ENCODE assay signal across 24 cellular contexts in the genomic region with DNA sequence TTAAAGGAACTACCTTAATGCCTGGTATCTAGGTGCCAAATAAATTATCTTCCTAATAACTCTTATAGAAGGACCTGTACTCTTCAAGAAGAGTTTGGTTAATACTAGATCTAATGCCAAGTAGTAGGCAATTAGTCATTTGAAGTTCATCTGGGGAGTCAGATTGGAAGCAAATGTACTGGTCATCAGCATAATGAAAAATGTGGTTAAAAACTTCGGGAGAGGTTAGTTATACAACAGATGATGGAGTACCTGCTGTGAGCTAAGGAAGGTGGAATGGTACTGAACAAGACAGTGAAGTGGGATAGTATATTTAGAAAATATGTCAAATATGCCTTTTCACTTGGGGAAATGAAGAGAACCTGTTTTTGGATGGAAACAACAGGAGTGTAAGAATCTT. TPM values are rescaled to one million over a fixed set of nuclear protein-coding genes. Genes with fewer than 3 reads are reported as not detected.
DNase-seq lines count a peak whose midpoint lies in the region; ATAC-seq and TF ChIP-seq lines count a peak whose summit lies in the region.
"Had no signal": no experiment of that assay in that cellular context is flagged by ENCODE, and none has a peak within 500 bp of the region (broad histone marks: within the 10 kb centered on the region; RNA-seq: fewer than 3 reads in every experiment).

No MANE protein-coding gene starts in this region.

- H3K4me3 ChIP-seq in left ventricle myocardium inferior (no peak overlapping the region), right atrium auricular region (no peak overlapping the region)
- H3K4me3 ChIP-seq in naive thymus-derived CD4-positive, alpha-beta T cell (ENCODE audit: low read length): no peak overlapping the region
- H3K4me3 ChIP-seq: breast epithelium, colonic mucosa, mucosa of descending colon, neural progenitor cell, SJCRH30, skin epidermis, suprapubic skin, uterus had no signal

- H3K4me1 Mint-ChIP-seq in activated naive CD8-positive, alpha-beta T cell treated with anti-CD3 and anti-CD28 coated beads, Interleukin-2, amount 50 U/mL, for 24 hours: peaks cover 5% of the 10 kb centered on the region
- peaks cover 0 to 39% (median 14%) of the 10 kb centered on the region in 7 donors for H3K4me1 Mint-ChIP-seq in naive thymus-derived CD4-positive, alpha-beta T cell
- H3K4me1 Mint-ChIP-seq: neural progenitor cell had no signal

- POLR2A ChIA-PET in naive thymus-derived CD4-positive, alpha-beta T cell (lab: Charles Lee): interaction anchor here (0.6 kb wide), 2 partner anchors 70 to 526 kb away, joined by 3 read pairs; no protein-coding TSS in a partner anchor

- DNase-seq in left ventricle myocardium inferior: no peak
- no peak for DNase-seq in right atrium auricular region (ENCODE audit: low spot score)
- no peak for DNase-seq in activated naive CD8-positive, alpha-beta T cell treated with anti-CD3 and anti-CD28 coated beads, Interleukin-2, amount 50 U/mL, for 24 hours
- DNase-seq in naive thymus-derived CD4-positive, alpha-beta T cell: no peak
- DNase-seq in MV-4-11 (lab: John Stamatoyannopoulos, UW): no peak
- no peak for DNase-seq in iPS-NIHi7 (ENCODE audit: extremely low spot score)
- no peak for DNase-seq in NCI-H2227 treated with DMSO at 0.1 percent for 48 hours (lab: John Stamatoyannopoulos, UW)
- DNase-seq: C1 segment of cervical spinal cord; colonic mucosa; effector memory CD4-positive, alpha-beta T cell; Kasumi-1; mucosa of descending colon; NCI-H187; NCI-H2171 treated with DMSO at 0.1 percent for 48 hours; NCI-H526; SJCRH30; uterus had no signal

- peak overlapping the region; percentile 6 for H3K27ac Mint-ChIP-seq in activated naive CD8-positive, alpha-beta T cell treated with anti-CD3 and anti-CD28 coated beads, Interleukin-2, amount 50 U/mL, for 24 hours
- peak overlapping the region in 8 of 9 donors; percentile 1 to 76 (median 8) for H3K27ac Mint-ChIP-seq in naive thymus-derived CD4-positive, alpha-beta T cell
- H3K27ac Mint-ChIP-seq: neural progenitor cell; progenitor cell of endocrine pancreas; T-helper 1 cell treated with Interleukin-12 subunit alpha and Interleukin-12 subunit beta and Interleukin-4 antibody, amounts not matched to agents 30 μg/mL and 1 μg/mL, for 36 hours had no signal

- no peaks in the 10 kb centered on the region for H3K27me3 ChIP-seq in left ventricle myocardium inferior (ENCODE audit: low read depth)
- no peaks in the 10 kb centered on the region for H3K27me3 ChIP-seq in right atrium auricular region
- no peaks in the 10 kb centered on the region for H3K27me3 ChIP-seq in naive thymus-derived CD4-positive, alpha-beta T cell (ENCODE audit: control insufficient read depth in 2 of 2, insufficient read depth in 2 of 2, low read length in 2 of 2)
- H3K27me3 ChIP-seq: breast epithelium, colonic mucosa, neural progenitor cell, SJCRH30, suprapubic skin, uterus had no signal

- peak overlapping the region; percentile 70 for H3K27ac ChIP-seq in left ventricle myocardium inferior (replicated peaks)
- no peak overlapping the region for H3K27ac ChIP-seq in right atrium auricular region
- H3K27ac ChIP-seq in naive thymus-derived CD4-positive, alpha-beta T cell (ENCODE audit: low read depth, low read length): no peak overlapping the region
- H3K27ac ChIP-seq: breast epithelium, colonic mucosa, HL-60, neural progenitor cell, SJCRH30, skin epidermis, suprapubic skin, uterus had no signal

- H3K9me3 Mint-ChIP-seq in activated naive CD8-positive, alpha-beta T cell treated with anti-CD3 and anti-CD28 coated beads, Interleukin-2, amount 50 U/mL, for 24 hours: no peaks in the 10 kb centered on the region
- H3K9me3 Mint-ChIP-seq in naive thymus-derived CD4-positive, alpha-beta T cell: no peaks in the 10 kb centered on the region
- H3K9me3 Mint-ChIP-seq: neural progenitor cell; T-helper 1 cell treated with Interleukin-12 subunit alpha and Interleukin-12 subunit beta and Interleukin-4 antibody, amounts not matched to agents 30 μg/mL and 1 μg/mL, for 36 hours had no signal

- no peaks in the 10 kb centered on the region for H3K27me3 Mint-ChIP-seq in activated naive CD8-positive, alpha-beta T cell treated with anti-CD3 and anti-CD28 coated beads, Interleukin-2, amount 50 U/mL, for 24 hours
- H3K27me3 Mint-ChIP-seq in naive thymus-derived CD4-positive, alpha-beta T cell: no peaks in the 10 kb centered on the region
- H3K27me3 Mint-ChIP-seq: progenitor cell of endocrine pancreas had no signal

- no peak overlapping the region for H3K4me3 Mint-ChIP-seq in activated naive CD8-positive, alpha-beta T cell treated with anti-CD3 and anti-CD28 coated beads, Interleukin-2, amount 50 U/mL, for 24 hours
- H3K4me3 Mint-ChIP-seq in naive thymus-derived CD4-positive, alpha-beta T cell: no peak overlapping the region
- H3K4me3 Mint-ChIP-seq: neural progenitor cell; T-helper 1 cell treated with Interleukin-12 subunit alpha and Interleukin-12 subunit beta and Interleukin-4 antibody, amounts not matched to agents 30 μg/mL and 1 μg/mL, for 36 hours had no signal

- CTCF ChIA-PET in naive thymus-derived CD4-positive, alpha-beta T cell (lab: Charles Lee): no interaction called here

- peaks cover 68% of the 10 kb centered on the region for H3K36me3 ChIP-seq in left ventricle myocardium inferior
- H3K36me3 ChIP-seq in right atrium auricular region: peaks cover 66% of the 10 kb centered on the region
- H3K36me3 ChIP-seq in naive thymus-derived CD4-positive, alpha-beta T cell (ENCODE audit: control insufficient read depth in 2 of 3, insufficient read depth in 3 of 3, low read length in 3 of 3): peaks cover 0 to 57% (median 15%) of the 10 kb centered on the region in 3 experiments
- H3K36me3 ChIP-seq: uterus had no signal

- peaks cover 76% of the 10 kb centered on the region for H3K4me1 ChIP-seq in left ventricle myocardium inferior
- peaks cover 0 to 41% of the 10 kb centered on the region in 2 donors for H3K4me1 ChIP-seq in right atrium auricular region
- no peaks in the 10 kb centered on the region for H3K4me1 ChIP-seq in naive thymus-derived CD4-positive, alpha-beta T cell (ENCODE audit: control insufficient read depth in 2 of 2, insufficient read depth in 2 of 2, low read length in 2 of 2)
- H3K4me1 ChIP-seq: breast epithelium, SJCRH30, uterus had no signal

- TF ChIP-seq CTCF in left ventricle myocardium inferior (IDR thresholded peaks at IDR 0.05; ENCODE audit: borderline replicate concordance) (no peak), right atrium auricular region (IDR thresholded peaks at IDR 0.05) (no peak)

- H3K36me3 Mint-ChIP-seq in activated naive CD8-positive, alpha-beta T cell treated with anti-CD3 and anti-CD28 coated beads, Interleukin-2, amount 50 U/mL, for 24 hours (ENCODE audit: low read depth): peaks cover 53% of the 10 kb centered on the region
- H3K36me3 Mint-ChIP-seq in naive thymus-derived CD4-positive, alpha-beta T cell: peaks cover 21 to 67% (median 53%) of the 10 kb centered on the region in 5 donors

- intact Hi-C loops in left ventricle myocardium inferior (cut with micrococcal nuclease): loop anchor here (10.0 kb wide), 1 partner anchor 64 kb away; no protein-coding TSS in a partner anchor
- intact Hi-C loops in naive thymus-derived CD4-positive, alpha-beta T cell (cut with micrococcal nuclease): no loop called here

- H3K9me3 ChIP-seq in left ventricle myocardium inferior (replicated peaks) (no peaks in the 10 kb centered on the region), right atrium auricular region (no peaks in the 10 kb centered on the region)
- no peaks in the 10 kb centered on the region for H3K9me3 ChIP-seq in naive thymus-derived CD4-positive, alpha-beta T cell (ENCODE audit: control insufficient read depth in 2 of 3, low read length in 3 of 3)
- H3K9me3 ChIP-seq: breast epithelium, colonic mucosa, mucosa of descending colon, SJCRH30, suprapubic skin, uterus had no signal

- no peak for ATAC-seq in activated naive CD8-positive, alpha-beta T cell treated with anti-CD3 and anti-CD28 coated beads, Interleukin-2, amount 50 U/mL, for 24 hours
- no peak for ATAC-seq in naive thymus-derived CD4-positive, alpha-beta T cell
- ATAC-seq: mucosa of descending colon had no signal

RNA-seq across cellular contexts. Expression of gene TNRC6A, which starts 49.2 kb away (rescaled TPM):
- total RNA-seq in left ventricle myocardium inferior: 34.3 TPM
- 10 to 100 TPM; 23.5 to 24.4 TPM for total RNA-seq in right atrium auricular region
- 100 to 1,000 TPM in 1 of 5 experiments, 10 to 100 TPM in 4; 46.9 to 110 (median 77.8) TPM for total RNA-seq in naive thymus-derived CD4-positive, alpha-beta T cell
- polyA plus RNA-seq in naive thymus-derived CD4-positive, alpha-beta T cell: 10 to 100 TPM; 13.4 to 19.8 TPM
